In genomic region chr1:157170677-157171515, GRCh38 we compare ENCODE assay signal across 10 cellular contexts. TPM values are rescaled to one million over a fixed set of nuclear protein-coding genes. Genes with fewer than 3 reads are reported as not detected.
DNase-seq lines count a peak whose midpoint lies in the region; ATAC-seq, FAIRE-seq and TF ChIP-seq lines count a peak whose summit lies in the region.
"Had no signal": no experiment of that assay in that cellular context is flagged by ENCODE, and none has a peak within 500 bp of the region (broad histone marks: within the 10 kb centered on the region; RNA-seq: fewer than 3 reads in every experiment).

No MANE protein-coding gene starts in this region.

- no peak overlapping the region for H3K4me3 Mint-ChIP-seq in activated T-helper 17 cell treated with anti-CD3 and anti-CD28 coated beads, Interleukin-2, amount 50 U/mL, for 72 hours
- H3K4me3 Mint-ChIP-seq: naive thymus-derived CD4-positive, alpha-beta T cell; T-helper 1 cell treated with Interleukin-12 subunit alpha and Interleukin-12 subunit beta and Interleukin-4 antibody, amounts not matched to agents 30 μg/mL and 1 μg/mL, for 36 hours had no signal

- no peak; the same call in 2 of the 3 replicates for ATAC-seq in GM12878
- ATAC-seq in mucosa of descending colon: peak; percentile 59
- no peak for ATAC-seq in activated T-helper 17 cell treated with anti-CD3 and anti-CD28 coated beads, Interleukin-2, amount 50 U/mL, for 72 hours (replicated peaks)
- ATAC-seq: naive thymus-derived CD4-positive, alpha-beta T cell had no signal

- peaks cover 10% of the 10 kb centered on the region for H3K27me3 Mint-ChIP-seq in activated T-helper 17 cell treated with anti-CD3 and anti-CD28 coated beads, Interleukin-2, amount 50 U/mL, for 72 hours

- H3K4me3 ChIP-seq in GM12878 (no peak overlapping the region), mucosa of descending colon (no peak overlapping the region), coronary artery (no peak overlapping the region)

- intact Hi-C loops in GM12878 (cut with micrococcal nuclease; ENCODE audit: unreplicated experiment): loop anchor here (1.0 to 10.0 kb wide), 3 partner anchors 22 to 394 kb away; no protein-coding TSS in a partner anchor
- intact Hi-C loops in mucosa of descending colon (cut with DNase I, micrococcal nuclease): no loop called here

- POLR2A ChIA-PET in RWPE1 (lab: Yijun Ruan, JAX; ENCODE audit: low non-redundant PET) (no interaction called here), GM12878 (lab: Charles Lee) (no interaction called here)

- no peak for FAIRE-seq in GM12878 (lab: Jason Lieb, UNC)

- H3K27ac Mint-ChIP-seq in activated T-helper 17 cell treated with anti-CD3 and anti-CD28 coated beads, Interleukin-2, amount 50 U/mL, for 72 hours: no peak overlapping the region
- H3K27ac Mint-ChIP-seq: naive thymus-derived CD4-positive, alpha-beta T cell; T-helper 1 cell treated with Interleukin-12 subunit alpha and Interleukin-12 subunit beta and Interleukin-4 antibody, amounts not matched to agents 30 μg/mL and 1 μg/mL, for 36 hours had no signal

- no TSS peak for BruUV-seq in GM12878 (replicated peaks; lab: Mats Ljungman, UMichigan)

- H3K36me3 Mint-ChIP-seq in activated T-helper 17 cell treated with anti-CD3 and anti-CD28 coated beads, Interleukin-2, amount 50 U/mL, for 72 hours (ENCODE audit: low read depth): no peaks in the 10 kb centered on the region
- H3K36me3 Mint-ChIP-seq: naive thymus-derived CD4-positive, alpha-beta T cell had no signal

- no peak overlapping the region for H3K9ac ChIP-seq in GM12878 (ENCODE audit: control insufficient read depth, insufficient read depth, low read length)

- H3K4me1 ChIP-seq in GM12878 (ENCODE audit: control insufficient read depth, insufficient read depth, low read length): peaks cover 43% of the 10 kb centered on the region
- no peaks in the 10 kb centered on the region for H3K4me1 ChIP-seq in mucosa of descending colon (ENCODE audit: low read depth)

- H3K27ac ChIP-seq in RWPE1: no peak overlapping the region
- no peak overlapping the region for H3K27ac ChIP-seq in GM12878 (ENCODE audit: control insufficient read depth, insufficient read depth)
- H3K27ac ChIP-seq in coronary artery: no peak overlapping the region

- H3K9me3 ChIP-seq in GM12878 (replicated peaks; ENCODE audit: control insufficient read depth, insufficient read depth, low read length): no peaks in the 10 kb centered on the region
- H3K9me3 ChIP-seq in mucosa of descending colon: no peaks in the 10 kb centered on the region

- peak; percentile 35 for TF ChIP-seq RAD21 in GM12878 (IDR thresholded peaks at IDR 0.05; ENCODE audit: insufficient read depth, low read depth, low read length)

- peak; percentile 44 for TF ChIP-seq CTCF in RWPE1 (conservative IDR thresholded peaks at IDR 0.05; ENCODE audit: low read depth)
- TF ChIP-seq CTCF in GM12878 (IDR thresholded peaks at IDR 0.05 in 2 of 3, conservative IDR thresholded peaks at IDR 0.05 in 1 of 3; ENCODE audit: control insufficient read depth in 2 of 3, extremely low read depth in 1 of 3, insufficient read depth in 1 of 3, low read depth in 3 of 3, low read length in 3 of 3): peak; percentile 49 to 67 (median 59)
- no peak for TF ChIP-seq CTCF in mucosa of descending colon (IDR thresholded peaks at IDR 0.05)
- no peak for TF ChIP-seq CTCF in coronary artery (IDR thresholded peaks at IDR 0.05)

- H2AFZ ChIP-seq in GM12878 (ENCODE audit: control insufficient read depth, low read depth, low read length): no peak overlapping the region

- no peak for TF ChIP-seq EP300 in GM12878 (IDR thresholded peaks at IDR 0.05; ENCODE audit: borderline replicate concordance in 1 of 2, control insufficient read depth in 1 of 2, low read depth in 2 of 2, low read length in 2 of 2)

- 36% methylated on average over 22 of the region's 22 CpGs for WGBS in GM12878 (ENCODE audit: insufficient coverage, insufficient replicate concordance, low lambda C conversion rate, missing lambda C conversion rate)

- no peaks in the 10 kb centered on the region for H3K27me3 ChIP-seq in GM12878 (replicated peaks in 1 of 2; ENCODE audit: control insufficient read depth in 2 of 2, insufficient read depth in 2 of 2, low read length in 1 of 2)

- H3K9me3 Mint-ChIP-seq in activated T-helper 17 cell treated with anti-CD3 and anti-CD28 coated beads, Interleukin-2, amount 50 U/mL, for 72 hours: no peaks in the 10 kb centered on the region
- H3K9me3 Mint-ChIP-seq: naive thymus-derived CD4-positive, alpha-beta T cell; T-helper 1 cell treated with Interleukin-12 subunit alpha and Interleukin-12 subunit beta and Interleukin-4 antibody, amounts not matched to agents 30 μg/mL and 1 μg/mL, for 36 hours had no signal

- RAD21 ChIA-PET in GM12878 (lab: Charles Lee; ENCODE audit: unreplicated experiment): interaction anchor here (0.7 to 1.8 kb wide), 5 partner anchors 24 to 325 kb away, joined by 3 to 15 read pairs (median 3); no protein-coding TSS in a partner anchor

- no peak overlapping the region for H3K4me2 ChIP-seq in GM12878 (ENCODE audit: control insufficient read depth, insufficient read depth)

- CTCF ChIA-PET in RWPE1 (lab: Yijun Ruan, JAX): interaction anchor here (0.6 to 0.9 kb wide), 3 partner anchors 12 to 410 kb away, joined by 3 read pairs; no protein-coding TSS in a partner anchor
- CTCF ChIA-PET in GM12878 (lab: Yijun Ruan, JAX): interaction anchor here (0.6 to 18.5 kb wide), 29 partner anchors 10 to 612 kb away, joined by 3 to 349 read pairs (median 4); no protein-coding TSS in a partner anchor

- SMC1A ChIA-PET in GM12878 (lab: Charles Lee; ENCODE audit: uncharacterized antibody, unreplicated experiment): interaction anchor here (0.6 to 3.6 kb wide), 7 partner anchors 13 to 200 kb away, joined by 3 to 21 read pairs (median 3); no protein-coding TSS in a partner anchor

- in situ Hi-C loops in GM12878 (cut with MboI): no loop called here

- H3K36me3 ChIP-seq in GM12878 (ENCODE audit: control insufficient read depth in 2 of 2, insufficient read depth in 2 of 2, low read length in 1 of 2) (no peaks in the 10 kb centered on the region), mucosa of descending colon (ENCODE audit: low read depth) (no peaks in the 10 kb centered on the region)

- no peak for TF ChIP-seq POLR2A in GM12878 (IDR thresholded peaks at IDR 0.05; ENCODE audit: low read depth, low read length)

- H4K20me1 ChIP-seq in GM12878 (ENCODE audit: control insufficient read depth, insufficient read depth): no peaks in the 10 kb centered on the region

- DNase-seq in DMS153 treated with DMSO at 0.1 percent for 48 hours (lab: John Stamatoyannopoulos, UW; ENCODE audit: unreplicated experiment) (peak; percentile 42), HK-2 (ENCODE audit: unreplicated experiment) (peak; percentile 46), RWPE1 (ENCODE audit: low spot score) (peak; percentile 26), GM12878 (ENCODE audit: low read depth, low spot score) (no peak), mucosa of descending colon (peak in 2 of 3 donors; percentile 65 to 84), coronary artery (ENCODE audit: low spot score) (no peak), inferior parietal cortex (ENCODE audit: extremely low spot score) (no peak)

- H3K79me2 ChIP-seq in GM12878 (ENCODE audit: control insufficient read depth, insufficient read depth, low read length): no peaks in the 10 kb centered on the region

- no peaks in the 10 kb centered on the region for H3K4me1 Mint-ChIP-seq in activated T-helper 17 cell treated with anti-CD3 and anti-CD28 coated beads, Interleukin-2, amount 50 U/mL, for 72 hours
- H3K4me1 Mint-ChIP-seq: naive thymus-derived CD4-positive, alpha-beta T cell had no signal

TF ChIP-seq in GM12878, 131 proteins besides CTCF, POLR2A, EP300 and RAD21 (continues in another document):
- TF ChIP-seq NRF1 (conservative IDR thresholded peaks at IDR 0.05; ENCODE audit: low read depth, low read length): no peak
- no peak for TF ChIP-seq SUPT20H (IDR thresholded peaks at IDR 0.05; ENCODE audit: borderline replicate concordance, control insufficient read depth, low read depth, low read length)
- no peak for TF ChIP-seq SKIL (IDR thresholded peaks at IDR 0.05; ENCODE audit: low read depth, poor library complexity, severe bottlenecking)
- TF ChIP-seq STAT3 (IDR thresholded peaks at IDR 0.05; ENCODE audit: low read depth, low read length): no peak
- no peak for TF ChIP-seq SRF (IDR thresholded peaks at IDR 0.05; ENCODE audit: low read depth in 2 of 2, low read length in 2 of 2)

RNA-seq across cellular contexts. Expression of gene ETV3, which starts 32.7 kb away (rescaled TPM):
- 47.0 and 52.6 TPM in 2 replicates for total RNA-seq in GM12878 (2013; cell fraction: nucleolus; rRNA removed)
- total RNA-seq in GM12878 (2014; rRNA removed): 6.9 and 7.9 TPM in 2 replicates
- total RNA-seq in GM12878 (2014; rRNA removed; fragmentation: Illumina TruSeq; extraction: Trizol): 9.4 and 9.6 TPM in 2 replicates
- 13.8 and 15.8 TPM in 2 replicates for total RNA-seq in GM12878 (2021)
- 4.2 TPM for polyA plus RNA-seq in GM12878 (2011; ENCODE audit: low read depth)
- 10.6 and 10.7 TPM in 2 replicates for polyA plus RNA-seq in GM12878 (2011; rRNA removed)
- 5.7 and 6.2 TPM in 2 replicates for polyA plus RNA-seq in GM12878 (2011; cell fraction: cytosol; rRNA removed)
- 10.2 and 11.6 TPM in 2 replicates for polyA plus RNA-seq in GM12878 (2011; cell fraction: nucleus; rRNA removed)
- 6.7 and 7.3 TPM in 2 replicates for polyA plus RNA-seq in GM12878 (2012)
- polyA plus RNA-seq in GM12878 (2014; fragmentation: Illumina TruSeq; extraction: Trizol): 8.2 and 8.6 TPM in 2 replicates
- polyA plus RNA-seq in GM12878 (2014; fragmentation: Nextera tagmentation; extraction: Ambion mirVana): 1 to 10 TPM; 1.7 to 2.9 TPM
- 6.1 and 6.4 TPM in 2 replicates for polyA plus RNA-seq in GM12878 (2014; rRNA removed)
- 1 to 10 TPM; 3.6 to 4.6 TPM for polyA plus RNA-seq in GM12878 (2016; fragmentation: Nextera tagmentation; extraction: Ambion mirVana)
- polyA minus RNA-seq in GM12878 (2011; rRNA and poly(A)+ RNA removed): 22.7 and 23.6 TPM in 2 replicates
- 6.9 and 10.4 TPM in 2 replicates for polyA minus RNA-seq in GM12878 (2011; cell fraction: cytosol; rRNA and poly(A)+ RNA removed)
- polyA minus RNA-seq in GM12878 (2011; cell fraction: nucleus; rRNA and poly(A)+ RNA removed): 15.6 and 26.3 TPM in 2 replicates
- total RNA-seq in mucosa of descending colon: 10 to 100 TPM; 32.6 to 36.3 (median 35.9) TPM
- 10 to 100 TPM; 18.4 to 39.4 TPM for total RNA-seq in activated T-helper 17 cell treated with anti-CD3 and anti-CD28 coated beads, Interleukin-2, amount 50 U/mL, for 72 hours

Comparison
In these comparisons a context has a peak if more than half of its experiments do, and no peak if none do; other contexts are left out.
1. DNase-seq: peak in DMS153 treated with DMSO at 0.1 percent for 48 hours (single experiment), HK-2 (single experiment), RWPE1 (single experiment) and mucosa of descending colon (2 of 3); none in GM12878 (single experiment), coronary artery (single experiment) and inferior parietal cortex (single experiment).
2. CTCF ChIP-seq: peak in RWPE1 (single experiment) and GM12878 (3 of 3); none in mucosa of descending colon (single experiment) and coronary artery (single experiment).